Comparison of ENCODE assay signal across 17 cellular contexts in the genomic region with DNA sequence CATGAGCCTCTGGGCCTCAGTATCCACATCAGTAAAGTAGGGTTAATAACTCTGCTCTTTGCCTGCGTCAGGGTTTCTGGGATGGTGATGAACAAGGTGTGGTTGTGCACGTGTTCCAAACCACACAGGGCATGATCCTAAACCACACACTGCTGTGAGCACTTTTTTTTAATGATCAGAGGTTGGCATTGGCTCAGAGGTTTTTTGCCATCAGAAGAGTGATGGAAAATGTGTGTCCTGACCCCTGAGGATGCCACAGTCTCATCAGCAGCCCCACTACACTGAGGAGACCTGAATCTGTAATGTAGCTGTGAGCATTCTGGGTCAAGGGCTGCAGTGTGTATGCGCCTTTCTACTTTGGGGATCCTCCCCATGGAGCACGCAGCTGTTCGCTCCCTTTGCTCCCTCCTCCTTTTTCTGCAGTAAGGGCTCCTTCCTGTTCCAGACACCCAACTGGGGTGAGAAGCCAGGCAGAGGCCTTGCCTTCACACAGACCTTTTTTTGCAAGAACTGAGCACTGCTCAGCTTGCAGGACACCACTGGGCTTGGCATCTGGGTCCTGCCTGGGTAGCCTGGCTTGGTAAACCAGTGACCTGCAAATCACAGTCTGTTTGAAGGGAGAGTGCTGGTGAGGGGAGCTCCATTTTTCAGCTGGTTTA.
DNase-seq lines count a peak whose midpoint lies in the region; TF ChIP-seq lines count a peak whose summit lies in the region.
"Had no signal": no experiment of that assay in that cellular context is flagged by ENCODE, and none has a peak within 500 bp of the region (broad histone marks: within the 10 kb centered on the region; RNA-seq: fewer than 3 reads in every experiment).

No MANE protein-coding gene starts in this region.

- DNase-seq in activated CD4-positive, alpha-beta T cell treated with anti-CD3 and anti-CD28 coated beads for 48 hours = peak; percentile 33
- no peak for DNase-seq in activated CD4-positive, alpha-beta T cell treated with anti-CD3 and anti-CD28 coated beads for 1 hour
- peak; percentile 41 for DNase-seq in activated CD4-positive, alpha-beta memory T cell treated with anti-CD3 and anti-CD28 coated beads for 36 hours
- peak; percentile 16 for DNase-seq in epithelial cell of esophagus (ENCODE audit: low read depth)
- DNase-seq in inferior parietal cortex (ENCODE audit: extremely low spot score) = no peak
- DNase-seq in mesothelial cell of epicardium (ENCODE audit: low spot score in 2 of 2, unreplicated experiment in 2 of 2) = no peak
- DNase-seq in Kasumi-1 (lab: John Stamatoyannopoulos, UW) = no peak
- DNase-seq: 8988T; activated effector memory CD4-positive, alpha-beta T cell treated with Interleukin-2 at 50 U/mL for 16 hours; heart left ventricle; immature natural killer cell; NCI-H2171 treated with DMSO at 0.1 percent for 48 hours; occipital lobe; Right ventricle myocardium superior; stomach had no signal

- intact Hi-C loops in activated CD4-positive, alpha-beta memory T cell treated with anti-CD3 and anti-CD28 coated beads for 36 hours (cut with micrococcal nuclease) = loop anchor here (1.0 to 2.0 kb wide), 2 partner anchors 28 to 36 kb away; no protein-coding TSS in a partner anchor

- H3K36me3 Mint-ChIP-seq in activated CD4-positive, alpha-beta memory T cell treated with anti-CD3 and anti-CD28 coated beads for 36 hours = no peaks in the 10 kb centered on the region
- no peaks in the 10 kb centered on the region for H3K36me3 Mint-ChIP-seq in mesothelial cell of epicardium
- H3K36me3 Mint-ChIP-seq: immature natural killer cell had no signal

- H3K27me3 Mint-ChIP-seq in activated CD4-positive, alpha-beta memory T cell treated with anti-CD3 and anti-CD28 coated beads for 36 hours = no peaks in the 10 kb centered on the region
- no peaks in the 10 kb centered on the region for H3K27me3 Mint-ChIP-seq in mesothelial cell of epicardium (ENCODE audit: low read depth)
- H3K27me3 Mint-ChIP-seq: type B pancreatic cell had no signal

- H3K27ac ChIP-seq in BLaER1 treated with 17β-estradiol and CSF1 and Interleukin-3, amounts not matched to agents 10 nM and 100 nM = no peak overlapping the region
- H3K27ac ChIP-seq: stomach had no signal

- no peaks in the 10 kb centered on the region for H3K36me3 ChIP-seq in BLaER1 treated with 17β-estradiol and CSF1 and Interleukin-3, amounts not matched to agents 10 nM and 100 nM
- H3K36me3 ChIP-seq: heart left ventricle, stomach had no signal

- CTCF ChIA-PET in activated CD4-positive, alpha-beta memory T cell treated with anti-CD3 and anti-CD28 coated beads for 36 hours (lab: Charles Lee) = interaction anchor here (0.7 to 1.8 kb wide), 4 partner anchors 32 to 137 kb away, joined by 3 to 9 read pairs (median 6); no protein-coding TSS in a partner anchor

- no peaks in the 10 kb centered on the region for H4K20me1 ChIP-seq in BLaER1 treated with 17β-estradiol and CSF1 and Interleukin-3, amounts not matched to agents 10 nM and 100 nM

- TF ChIP-seq CTCF in epithelial cell of esophagus (IDR thresholded peaks at IDR 0.05; ENCODE audit: insufficient read depth, low read depth, low read length, missing control alignments) (no peak), mesothelial cell of epicardium (IDR thresholded peaks at IDR 0.05; ENCODE audit: unreplicated experiment) (no peak)

- peaks cover 33 to 54% (median 46%) of the 10 kb centered on the region in 10 experiments for H3K4me1 ChIP-seq in BLaER1 treated with 17β-estradiol and CSF1 and Interleukin-3, amounts not matched to agents 10 nM and 100 nM

- no peaks in the 10 kb centered on the region for H3K9me3 Mint-ChIP-seq in activated CD4-positive, alpha-beta memory T cell treated with anti-CD3 and anti-CD28 coated beads for 36 hours
- H3K9me3 Mint-ChIP-seq in mesothelial cell of epicardium = peaks cover 18% of the 10 kb centered on the region
- H3K9me3 Mint-ChIP-seq: immature natural killer cell, type B pancreatic cell had no signal

- no peak overlapping the region for H3K4me3 Mint-ChIP-seq in activated CD4-positive, alpha-beta memory T cell treated with anti-CD3 and anti-CD28 coated beads for 36 hours
- H3K4me3 Mint-ChIP-seq in mesothelial cell of epicardium = no peak overlapping the region
- H3K4me3 Mint-ChIP-seq: immature natural killer cell, type B pancreatic cell had no signal

- no peak overlapping the region for H3K4me3 ChIP-seq in BLaER1 treated with 17β-estradiol and CSF1 and Interleukin-3, amounts not matched to agents 10 nM and 100 nM
- no peak overlapping the region for H3K4me3 ChIP-seq in epithelial cell of esophagus (ENCODE audit: low read length)
- H3K4me3 ChIP-seq: heart left ventricle, stomach had no signal

- H3K27ac Mint-ChIP-seq in activated CD4-positive, alpha-beta memory T cell treated with anti-CD3 and anti-CD28 coated beads for 36 hours = no peak overlapping the region
- H3K27ac Mint-ChIP-seq in mesothelial cell of epicardium = no peak overlapping the region
- H3K27ac Mint-ChIP-seq: immature natural killer cell, type B pancreatic cell had no signal

- POLR2A ChIA-PET in activated CD4-positive, alpha-beta memory T cell treated with anti-CD3 and anti-CD28 coated beads for 36 hours (lab: Charles Lee) = no interaction called here

- H3K27me3 ChIP-seq in BLaER1 treated with 17β-estradiol and CSF1 and Interleukin-3, amounts not matched to agents 10 nM and 100 nM = no peaks in the 10 kb centered on the region
- H3K27me3 ChIP-seq: heart left ventricle, stomach had no signal

- H3K4me2 ChIP-seq in BLaER1 treated with 17β-estradiol and CSF1 and Interleukin-3, amounts not matched to agents 10 nM and 100 nM = peak overlapping the region in 9 of 11 experiments; percentile 3 to 44 (median 16); a peak in 10 of 22 replicates

- H3K9ac ChIP-seq in BLaER1 treated with 17β-estradiol and CSF1 and Interleukin-3, amounts not matched to agents 10 nM and 100 nM = no peak overlapping the region

- H3K4me1 Mint-ChIP-seq in activated CD4-positive, alpha-beta memory T cell treated with anti-CD3 and anti-CD28 coated beads for 36 hours (ENCODE audit: low read depth) = peaks cover 15% of the 10 kb centered on the region
- no peaks in the 10 kb centered on the region for H3K4me1 Mint-ChIP-seq in mesothelial cell of epicardium

- H3K9me3 ChIP-seq in BLaER1 treated with 17β-estradiol and CSF1 and Interleukin-3, amounts not matched to agents 10 nM and 100 nM (replicated peaks in 1 of 11) = no peaks in the 10 kb centered on the region
- H3K9me3 ChIP-seq: heart left ventricle, stomach had no signal

Comparison
In these comparisons a context has a peak if more than half of its experiments do, and no peak if none do; other contexts are left out.
1. DNase-seq: peak in activated CD4-positive, alpha-beta T cell treated with anti-CD3 and anti-CD28 coated beads for 48 hours (single experiment), activated CD4-positive, alpha-beta memory T cell treated with anti-CD3 and anti-CD28 coated beads for 36 hours (single experiment) and epithelial cell of esophagus (single experiment); none in activated CD4-positive, alpha-beta T cell treated with anti-CD3 and anti-CD28 coated beads for 1 hour (single experiment), inferior parietal cortex (single experiment), mesothelial cell of epicardium (0 of 2) and Kasumi-1 (0 of 2).